8 cellular contexts compared by ENCODE assay signal in the genomic region with DNA sequence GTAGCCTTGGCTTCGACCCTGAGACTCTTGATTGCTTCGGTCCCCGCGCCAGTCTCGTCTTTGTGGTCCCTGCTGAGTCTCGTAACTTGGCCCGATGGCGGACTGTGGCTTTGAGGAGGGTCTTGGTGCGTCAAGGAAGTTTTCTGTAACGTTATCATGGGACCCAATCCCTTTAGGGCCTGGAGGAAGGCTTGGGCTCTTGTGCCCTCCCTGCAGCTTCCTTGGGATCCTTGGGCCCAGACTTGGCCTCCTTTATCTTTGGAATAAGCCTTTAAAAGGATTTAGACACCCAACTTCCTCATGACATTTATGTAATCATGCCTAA. TPM values are rescaled to one million over a fixed set of nuclear protein-coding genes. Genes with fewer than 3 reads are reported as not detected.
DNase-seq lines count a peak whose midpoint lies in the region; ATAC-seq lines count a peak whose summit lies in the region.

No MANE protein-coding gene starts in this region.

- peaks cover 58% of the 10 kb centered on the region for H3K4me1 Mint-ChIP-seq in activated CD8-positive, alpha-beta memory T cell treated with anti-CD3 and anti-CD28 coated beads, Interleukin-2, amount 10 ng/mL, durations not matched to agents 7 days and 5 days
- H3K4me1 Mint-ChIP-seq in activated CD8-positive, alpha-beta T cell treated with anti-CD3 and anti-CD28 coated beads, Interleukin-2, amount 10 ng/mL, durations not matched to agents 7 days and 5 days (ENCODE audit: low read depth): peaks cover 51% of the 10 kb centered on the region

- H3K4me3 ChIP-seq in iPS-18a (ENCODE audit: low read length) (peak overlapping the region; percentile 94), stomach smooth muscle (ENCODE audit: low read length in 2 of 2) (peak overlapping the region; percentile 95 to 99)

- H3K27me3 ChIP-seq in iPS-18a (ENCODE audit: control insufficient read depth, insufficient read depth, low read length): no peaks in the 10 kb centered on the region
- no peaks in the 10 kb centered on the region for H3K27me3 ChIP-seq in stomach smooth muscle (ENCODE audit: control insufficient read depth in 1 of 2, insufficient read depth in 2 of 2, low read length in 2 of 2)

- CTCF ChIA-PET in activated CD8-positive, alpha-beta memory T cell treated with anti-CD3 and anti-CD28 coated beads, Interleukin-2, amount 10 ng/mL, durations not matched to agents 7 days and 5 days (lab: Charles Lee): interaction anchor here (1.2 to 2.9 kb wide), 4 partner anchors 15 to 105 kb away, joined by 3 to 9 read pairs (median 6); no protein-coding TSS in a partner anchor
- CTCF ChIA-PET in activated CD8-positive, alpha-beta T cell treated with anti-CD3 and anti-CD28 coated beads, Interleukin-2, amount 10 ng/mL, durations not matched to agents 7 days and 5 days (lab: Charles Lee): interaction anchor here (1.0 to 1.3 kb wide), 2 partner anchors 75 to 126 kb away, joined by 3 to 4 read pairs; no protein-coding TSS in a partner anchor

- H3K36me3 ChIP-seq in iPS-18a (ENCODE audit: control insufficient read depth, low read depth, low read length) (peaks cover 33% of the 10 kb centered on the region), stomach smooth muscle (ENCODE audit: control insufficient read depth in 2 of 2, insufficient read depth in 2 of 2, low read length in 2 of 2) (peaks cover 6 to 12% of the 10 kb centered on the region in 2 donors)

- H3K9ac ChIP-seq in iPS-18a (ENCODE audit: low read length): peak overlapping the region; percentile 97
- peak overlapping the region; percentile 99 to 100 for H3K9ac ChIP-seq in stomach smooth muscle (ENCODE audit: low read length in 2 of 2)

- peak overlapping the region; percentile 98 for H3K27ac Mint-ChIP-seq in activated CD8-positive, alpha-beta memory T cell treated with anti-CD3 and anti-CD28 coated beads, Interleukin-2, amount 10 ng/mL, durations not matched to agents 7 days and 5 days
- H3K27ac Mint-ChIP-seq in activated CD8-positive, alpha-beta T cell treated with anti-CD3 and anti-CD28 coated beads, Interleukin-2, amount 10 ng/mL, durations not matched to agents 7 days and 5 days: peak overlapping the region; percentile 100

- DNase-seq in activated CD8-positive, alpha-beta memory T cell treated with anti-CD3 and anti-CD28 coated beads, Interleukin-2, amount 10 ng/mL, durations not matched to agents 7 days and 5 days: no peak
- DNase-seq in activated CD8-positive, alpha-beta memory T cell treated with anti-CD3 and anti-CD28 coated beads, Interleukin-2, amount 50 U/mL, for 4 hours: no peak
- no peak for DNase-seq in activated CD8-positive, alpha-beta T cell treated with anti-CD3 and anti-CD28 coated beads, Interleukin-2, amount 10 ng/mL, durations not matched to agents 7 days and 5 days
- DNase-seq in Kasumi-1 (lab: John Stamatoyannopoulos, UW): no peak
- no peak for DNase-seq in activated CD4-positive, CD25-positive, alpha-beta regulatory T cell treated with anti-CD3 and anti-CD28 coated beads, Interleukin-2, amount 50 U/mL, for 72 hours

- H3K9me3 Mint-ChIP-seq in activated CD8-positive, alpha-beta memory T cell treated with anti-CD3 and anti-CD28 coated beads, Interleukin-2, amount 10 ng/mL, durations not matched to agents 7 days and 5 days (ENCODE audit: low read depth): no peaks in the 10 kb centered on the region
- no peaks in the 10 kb centered on the region for H3K9me3 Mint-ChIP-seq in activated CD8-positive, alpha-beta T cell treated with anti-CD3 and anti-CD28 coated beads, Interleukin-2, amount 10 ng/mL, durations not matched to agents 7 days and 5 days (ENCODE audit: insufficient read depth)

- H3K4me1 ChIP-seq in iPS-18a (ENCODE audit: control insufficient read depth, low read depth, low read length): peaks cover 4% of the 10 kb centered on the region
- H3K4me1 ChIP-seq in stomach smooth muscle (ENCODE audit: control insufficient read depth, insufficient read depth, low read length): peaks cover 17% of the 10 kb centered on the region

- POLR2A ChIA-PET in activated CD8-positive, alpha-beta T cell treated with anti-CD3 and anti-CD28 coated beads, Interleukin-2, amount 10 ng/mL, durations not matched to agents 7 days and 5 days (lab: Charles Lee): interaction anchor here (0.6 to 1.8 kb wide), 7 partner anchors 15 to 218 kb away, joined by 3 to 21 read pairs (median 5); a partner anchor contains a TSS

- H3K4me3 Mint-ChIP-seq in activated CD8-positive, alpha-beta memory T cell treated with anti-CD3 and anti-CD28 coated beads, Interleukin-2, amount 10 ng/mL, durations not matched to agents 7 days and 5 days: peak overlapping the region; percentile 85
- H3K4me3 Mint-ChIP-seq in activated CD8-positive, alpha-beta T cell treated with anti-CD3 and anti-CD28 coated beads, Interleukin-2, amount 10 ng/mL, durations not matched to agents 7 days and 5 days: peak overlapping the region; percentile 99

- peaks cover 38% of the 10 kb centered on the region for H3K36me3 Mint-ChIP-seq in activated CD8-positive, alpha-beta memory T cell treated with anti-CD3 and anti-CD28 coated beads, Interleukin-2, amount 10 ng/mL, durations not matched to agents 7 days and 5 days
- H3K36me3 Mint-ChIP-seq in activated CD8-positive, alpha-beta T cell treated with anti-CD3 and anti-CD28 coated beads, Interleukin-2, amount 10 ng/mL, durations not matched to agents 7 days and 5 days (ENCODE audit: low read depth): peaks cover 45% of the 10 kb centered on the region

- no peak for ATAC-seq in activated CD8-positive, alpha-beta memory T cell treated with anti-CD3 and anti-CD28 coated beads, Interleukin-2, amount 10 ng/mL, durations not matched to agents 7 days and 5 days
- ATAC-seq in activated CD8-positive, alpha-beta T cell treated with anti-CD3 and anti-CD28 coated beads, Interleukin-2, amount 10 ng/mL, durations not matched to agents 7 days and 5 days: no peak
- ATAC-seq in GM19035 (IDR thresholded peaks at IDR 0.05; ENCODE audit: unreplicated experiment): no peak

- H3K9me3 ChIP-seq in iPS-18a (ENCODE audit: control insufficient read depth, low read depth, low read length) (no peaks in the 10 kb centered on the region), stomach smooth muscle (ENCODE audit: control insufficient read depth in 2 of 2, low read length in 2 of 2) (no peaks in the 10 kb centered on the region)

- H3K27ac ChIP-seq in iPS-18a (ENCODE audit: low read length) (peak overlapping the region; percentile 43), stomach smooth muscle (ENCODE audit: low read length) (peak overlapping the region; percentile 97)

- H3K27me3 Mint-ChIP-seq in activated CD8-positive, alpha-beta memory T cell treated with anti-CD3 and anti-CD28 coated beads, Interleukin-2, amount 10 ng/mL, durations not matched to agents 7 days and 5 days: no peaks in the 10 kb centered on the region
- no peaks in the 10 kb centered on the region for H3K27me3 Mint-ChIP-seq in activated CD8-positive, alpha-beta T cell treated with anti-CD3 and anti-CD28 coated beads, Interleukin-2, amount 10 ng/mL, durations not matched to agents 7 days and 5 days (ENCODE audit: low read depth)

RNA-seq across cellular contexts. Expression of a gene that starts 0.4 kb away (rescaled TPM):
- total RNA-seq in activated CD8-positive, alpha-beta memory T cell treated with anti-CD3 and anti-CD28 coated beads, Interleukin-2, amount 10 ng/mL, durations not matched to agents 7 days and 5 days: 10 to 100 TPM; 23.3 to 41.1 TPM
- total RNA-seq in activated CD8-positive, alpha-beta T cell treated with anti-CD3 and anti-CD28 coated beads, Interleukin-2, amount 10 ng/mL, durations not matched to agents 7 days and 5 days: 10 to 100 TPM; 28.9 to 29.8 TPM

RNA-seq across cellular contexts. Expression of a gene that starts 10.7 kb away (rescaled TPM):
- under 1 TPM in 1 of 2 experiments, not detected in 1; 0.41 TPM for total RNA-seq in activated CD8-positive, alpha-beta memory T cell treated with anti-CD3 and anti-CD28 coated beads, Interleukin-2, amount 10 ng/mL, durations not matched to agents 7 days and 5 days
- total RNA-seq in activated CD8-positive, alpha-beta T cell treated with anti-CD3 and anti-CD28 coated beads, Interleukin-2, amount 10 ng/mL, durations not matched to agents 7 days and 5 days: not detected

RNA-seq across cellular contexts. Expression of a gene that starts 58.7 kb away (rescaled TPM):
- total RNA-seq in activated CD8-positive, alpha-beta memory T cell treated with anti-CD3 and anti-CD28 coated beads, Interleukin-2, amount 10 ng/mL, durations not matched to agents 7 days and 5 days: 10 to 100 TPM in 1 of 2 experiments, 1 to 10 TPM in 1; 8.3 to 12.4 TPM
- total RNA-seq in activated CD8-positive, alpha-beta T cell treated with anti-CD3 and anti-CD28 coated beads, Interleukin-2, amount 10 ng/mL, durations not matched to agents 7 days and 5 days: 1 to 10 TPM; 2.4 to 2.5 TPM
